8 cellular contexts compared by ENCODE assay signal in genomic region chr20:53579581-53580375, GRCh38. TPM values are rescaled to one million over a fixed set of nuclear protein-coding genes. Genes with fewer than 3 reads are reported as not detected.
A peak's percentile ranks its signal among the peaks of the same experiment; 100 is the strongest.
DNase-seq lines count a peak whose midpoint lies in the region; ATAC-seq and TF ChIP-seq lines count a peak whose summit lies in the region.

No MANE protein-coding gene starts in this region.

- H3K27me3 Mint-ChIP-seq in T-cell (no peaks in the 10 kb centered on the region), osteocyte (ENCODE audit: unreplicated experiment) (no peaks in the 10 kb centered on the region)

- H3K9me3 Mint-ChIP-seq in T-cell (no peaks in the 10 kb centered on the region), osteocyte (ENCODE audit: unreplicated experiment) (no peaks in the 10 kb centered on the region)

- CTCF ChIA-PET in T-cell (lab: Charles Lee) = interaction anchor here (0.5 to 3.8 kb wide), 13 partner anchors 9 to 359 kb away, joined by 3 to 34 read pairs (median 5); no protein-coding TSS in a partner anchor

- H3K4me3 Mint-ChIP-seq in T-cell = peak overlapping the region; percentile 78 to 90 (median 81)
- no peak overlapping the region for H3K4me3 Mint-ChIP-seq in osteocyte (ENCODE audit: unreplicated experiment)

- peak; percentile 46 to 64 (median 59) for ATAC-seq in T-cell (replicated peaks in 1 of 4)
- ATAC-seq in esophagus mucosa = peak; percentile 57
- ATAC-seq in HG03378 (IDR thresholded peaks at IDR 0.05; ENCODE audit: unreplicated experiment) = no peak

- no peak for TF ChIP-seq CTCF in osteocyte (IDR thresholded peaks at IDR 0.05)

- peaks cover 52% of the 10 kb centered on the region for H3K36me3 Mint-ChIP-seq in T-cell
- H3K36me3 Mint-ChIP-seq in osteocyte (ENCODE audit: unreplicated experiment) = peaks cover 51% of the 10 kb centered on the region

- peaks cover 94 to 97% (median 95%) of the 10 kb centered on the region in 3 donors for H3K4me1 Mint-ChIP-seq in T-cell
- H3K4me1 Mint-ChIP-seq in osteocyte (ENCODE audit: unreplicated experiment) = peaks cover 61% of the 10 kb centered on the region

- peak; percentile 30 for DNase-seq in activated naive CD4-positive, alpha-beta T cell treated with Interleukin-2 at 50 U/mL for 16 hours
- no peak for DNase-seq in activated naive CD4-positive, alpha-beta T cell treated with anti-CD3 and anti-CD28 coated beads, Interleukin-2, amount 50 U/mL, for 16 hours
- peak in 4 of 34 experiments; percentile 3 to 23 (median 20) for DNase-seq in T-cell
- peak; percentile 30 for DNase-seq in osteocyte (ENCODE audit: extremely low spot score, unreplicated experiment)
- DNase-seq in mesenteric fat pad (ENCODE audit: low spot score) = no peak
- no peak for DNase-seq in NCI-H146 (lab: John Stamatoyannopoulos, UW)

- H3K27ac Mint-ChIP-seq in T-cell (peak overlapping the region; percentile 92 to 95), osteocyte (ENCODE audit: unreplicated experiment) (peak overlapping the region; percentile 79)

- POLR2A ChIA-PET in T-cell (lab: Charles Lee) = interaction anchor here in 1 of 2 donors (0.5 kb wide), 1 partner anchor 23 kb away, joined by 3 read pairs; no protein-coding TSS in a partner anchor

RNA-seq across cellular contexts. Expression of gene ZNF217, which starts 13.9 kb away (rescaled TPM):
- total RNA-seq in T-cell (10 to 100 TPM; 57.6 to 92.4 (median 87.5) TPM), esophagus mucosa (30.4 TPM), osteocyte (44.3 and 47.2 TPM in 2 replicates), mesenteric fat pad (61.4 TPM)

Comparison
In these comparisons a context has a peak if more than half of its experiments do, and no peak if none do; other contexts are left out.
1. DNase-seq: peak in activated naive CD4-positive, alpha-beta T cell treated with Interleukin-2 at 50 U/mL for 16 hours (single experiment) and osteocyte (single experiment); none in activated naive CD4-positive, alpha-beta T cell treated with anti-CD3 and anti-CD28 coated beads, Interleukin-2, amount 50 U/mL, for 16 hours (single experiment), mesenteric fat pad (single experiment) and NCI-H146 (single experiment).